1 cellular context compared by ENCODE assay signal in genomic region chr20:53839423-53840176, GRCh38.
TF ChIP-seq lines count a peak whose summit lies in the region.

No MANE protein-coding gene starts in this region.

TF ChIP-seq in GM23338, 12 proteins besides CTCF, POLR2A, EP300 and RAD21 (continued from another document):
- no peak for TF ChIP-seq ZNF462 (CRISPR knock-in tag; IDR thresholded peaks at IDR 0.05)
- no peak for TF ChIP-seq CREB1 (CRISPR knock-in tag; IDR thresholded peaks at IDR 0.05; ENCODE audit: low read depth)
- no peak for TF ChIP-seq NANOG (IDR thresholded peaks at IDR 0.05; ENCODE audit: borderline replicate concordance)
- TF ChIP-seq JUNB (IDR thresholded peaks at IDR 0.05; ENCODE audit: unreplicated experiment), result no peak
- TF ChIP-seq EZH2phosphoT487 (IDR thresholded peaks at IDR 0.05; ENCODE audit: unreplicated experiment), result no peak
